In genomic region chr7:73521636-73522080, GRCh38 we compare ENCODE assay signal across 8 cellular contexts. TPM values are rescaled to one million over a fixed set of nuclear protein-coding genes. Genes with fewer than 3 reads are reported as not detected.
A peak's percentile ranks its signal among the peaks of the same experiment; 100 is the strongest.
DNase-seq lines count a peak whose midpoint lies in the region; ATAC-seq, FAIRE-seq and TF ChIP-seq lines count a peak whose summit lies in the region.

No MANE protein-coding gene starts in this region.

- H3F3A ChIP-seq in DOHH2 (ENCODE audit: control insufficient read depth, insufficient read depth): peaks cover 26% of the 10 kb centered on the region

- H3K4me3 ChIP-seq in DOHH2 (ENCODE audit: low read length) (peak overlapping the region; percentile 90), SJSA1 (peak overlapping the region; percentile 76), H1 (ENCODE audit: extremely low read depth in 1 of 4, insufficient read depth in 2 of 4, low read depth in 3 of 4, low read length in 4 of 4) (peak overlapping the region; percentile 79 to 91 (median 82)), mesodermal cell (ENCODE audit: extremely low read depth, insufficient read depth, low read length, poor library complexity, severe bottlenecking) (peak overlapping the region; percentile 89), tibial nerve (peak overlapping the region; percentile 58 to 94 (median 88))

- peak overlapping the region; percentile 71; the same call in 1 of the 2 replicates for H3K18ac ChIP-seq in H1 (ENCODE audit: extremely low read depth, low read length)

- ATAC-seq in HG03159 (IDR thresholded peaks at IDR 0.05; ENCODE audit: unreplicated experiment): peak; percentile 33

- peaks cover 6% of the 10 kb centered on the region for H3K23me2 ChIP-seq in H1 (ENCODE audit: low read depth, low read length)

- no peaks in the 10 kb centered on the region for H3K9me3 ChIP-seq in DOHH2 (ENCODE audit: control insufficient read depth, insufficient read depth, low read length)
- no peaks in the 10 kb centered on the region; the same call in 1 of the 2 replicates for H3K9me3 ChIP-seq in SJSA1 (replicated peaks)
- H3K9me3 ChIP-seq in H1 (ENCODE audit: insufficient read depth in 2 of 2, low read depth in 1 of 2, low read length in 1 of 2): no peaks in the 10 kb centered on the region
- H3K9me3 ChIP-seq in mesodermal cell (ENCODE audit: control insufficient read depth, low read length): no peaks in the 10 kb centered on the region
- no peaks in the 10 kb centered on the region for H3K9me3 ChIP-seq in tibial nerve

- H2AK5ac ChIP-seq in H1 (ENCODE audit: low read depth, low read length): no peak overlapping the region

- H3K36me3 ChIP-seq in DOHH2 (ENCODE audit: control insufficient read depth, low read length): peaks cover 51% of the 10 kb centered on the region
- peaks cover 50% of the 10 kb centered on the region for H3K36me3 ChIP-seq in SJSA1
- H3K36me3 ChIP-seq in H1 (ENCODE audit: control insufficient read depth in 2 of 4, insufficient read depth in 4 of 4, low read length in 3 of 4): peaks cover 0 to 27% (median 8%) of the 10 kb centered on the region in 4 experiments; a peak in 3 of 8 replicates
- H3K36me3 ChIP-seq in mesodermal cell (ENCODE audit: control insufficient read depth, insufficient read depth, low read length): peaks cover 37% of the 10 kb centered on the region
- peaks cover 0 to 12% (median 0%) of the 10 kb centered on the region in 3 donors for H3K36me3 ChIP-seq in tibial nerve

- H3K4me1 ChIP-seq in DOHH2 (ENCODE audit: control insufficient read depth, low read length) (peaks cover 74% of the 10 kb centered on the region), SJSA1 (replicated peaks) (peaks cover 28% of the 10 kb centered on the region), H1 (replicated peaks in 1 of 4; ENCODE audit: control insufficient read depth in 3 of 4, insufficient read depth in 4 of 4, low read length in 3 of 4) (peaks cover 0 to 5% (median 2%) of the 10 kb centered on the region in 4 experiments; a peak in 2 of 7 replicates), mesodermal cell (ENCODE audit: control insufficient read depth, insufficient read depth, low read length, poor library complexity, severe bottlenecking) (peaks cover 4% of the 10 kb centered on the region), tibial nerve (peaks cover 0 to 53% (median 31%) of the 10 kb centered on the region in 4 donors)

- no peak overlapping the region for H4K91ac ChIP-seq in H1 (replicated peaks; ENCODE audit: insufficient read length, low read length)

- TF ChIP-seq EP300 in H1 (IDR thresholded peaks at IDR 0.05; ENCODE audit: borderline replicate concordance in 1 of 2, low read depth in 2 of 2, low read length in 2 of 2): no peak
- no peak for TF ChIP-seq EP300 in tibial nerve (IDR thresholded peaks at IDR 0.05)

- no peaks in the 10 kb centered on the region for H3K79me1 ChIP-seq in H1 (ENCODE audit: low read depth, low read length)

- H3K9ac ChIP-seq in H1 (replicated peaks in 1 of 4; ENCODE audit: extremely low read depth in 1 of 4, low read depth in 3 of 4, low read length in 3 of 4): peak overlapping the region; percentile 82 to 99 (median 92)

- H3K4me2 ChIP-seq in DOHH2 (ENCODE audit: low read length) (peak overlapping the region; percentile 98), H1 (ENCODE audit: insufficient read depth in 1 of 2, low read depth in 2 of 2, low read length in 2 of 2) (peak overlapping the region; percentile 65 to 69)

- no peak overlapping the region for H2BK15ac ChIP-seq in H1 (ENCODE audit: low read length)

- H2BK120ac ChIP-seq in H1 (replicated peaks; ENCODE audit: low read depth, low read length): no peak overlapping the region

- H4K20me1 ChIP-seq in DOHH2 (ENCODE audit: control insufficient read depth, insufficient read depth, low read depth, low read length) (peaks cover 34% of the 10 kb centered on the region), H1 (replicated peaks in 1 of 2; ENCODE audit: control insufficient read depth in 1 of 2, insufficient read depth in 2 of 2, low read length in 2 of 2) (peaks cover 7 to 13% of the 10 kb centered on the region in 2 experiments)

- FAIRE-seq in GM19239 (lab: Jason Lieb, UNC) (no peak), H1 (lab: Jason Lieb, UNC) (no peak)

- DNase-seq in GM19239 (ENCODE audit: insufficient read length, low spot score) (peak; percentile 31), SJSA1 (ENCODE audit: low read depth in 1 of 2, low spot score in 2 of 2) (peak in 1 of 2 experiments; percentile 71), H1 (ENCODE audit: low read depth in 1 of 2, low spot score in 2 of 2) (peak in 1 of 2 experiments; percentile 75), tibial nerve (ENCODE audit: low spot score in 2 of 2) (no peak), ecto neural progenitor cell (ENCODE audit: low spot score) (no peak)

- no peak overlapping the region for H2BK12ac ChIP-seq in H1 (ENCODE audit: low read depth, low read length)

- H3K27me3 ChIP-seq in DOHH2 (ENCODE audit: control insufficient read depth, low read length) (no peaks in the 10 kb centered on the region), SJSA1 (replicated peaks) (no peaks in the 10 kb centered on the region), H1 (replicated peaks in 1 of 4; ENCODE audit: control insufficient read depth in 3 of 4, extremely low read depth in 1 of 4, insufficient read depth in 3 of 4, low read length in 3 of 4) (no peaks in the 10 kb centered on the region), tibial nerve (no peaks in the 10 kb centered on the region)

- 0% methylated on average over 30 of the region's 55 CpGs; no CpG with 5 or more reads in 1 of the 2 experiments for WGBS in H1 (ENCODE audit: extremely low coverage in 1 of 2, insufficient coverage in 1 of 2, insufficient read length in 1 of 2, insufficient replicate concordance in 2 of 2, low coverage in 1 of 2, low lambda C conversion rate in 2 of 2, missing lambda C conversion rate in 1 of 2), 2 experiments
- 0 to 1% methylated on average over 28 to 30 of the region's 55 CpGs for WGBS in mesodermal cell (ENCODE audit: insufficient coverage in 2 of 2), 2 experiments
- 1% methylated on average over 15 to 40 of the region's 55 CpGs for WGBS in tibial nerve, 2 donors

- CTCF ChIA-PET in H1 (lab: Charles Lee; ENCODE audit: partially characterized antibody): interaction anchor here (1.0 to 1.6 kb wide), 3 partner anchors 37 to 213 kb away, joined by 3 to 4 read pairs (median 3); no protein-coding TSS in a partner anchor

- peak overlapping the region; percentile 97 for H4K5ac ChIP-seq in H1 (ENCODE audit: insufficient read length, low read depth, low read length)

- no peak for TF ChIP-seq RAD21 in H1 (IDR thresholded peaks at IDR 0.05 in 1 of 2, conservative IDR thresholded peaks at IDR 0.05 in 1 of 2; ENCODE audit: low read depth in 2 of 2, low read length in 2 of 2)

- no peaks in the 10 kb centered on the region for H3K9me2 ChIP-seq in DOHH2 (replicated peaks; ENCODE audit: control insufficient read depth, low read length)

- no peak overlapping the region for H2BK20ac ChIP-seq in H1 (ENCODE audit: low read length)

- H3K79me2 ChIP-seq in DOHH2 (ENCODE audit: control insufficient read depth, low read length) (peaks cover 84% of the 10 kb centered on the region), H1 (ENCODE audit: control insufficient read depth in 1 of 2, insufficient read depth in 2 of 2, low read length in 2 of 2) (peaks cover 41 to 49% of the 10 kb centered on the region in 2 experiments)

- H4K8ac ChIP-seq in H1 (ENCODE audit: extremely low read depth, insufficient read depth, low read length): peak overlapping the region; percentile 98

- no peak overlapping the region for H3K56ac ChIP-seq in H1 (replicated peaks; ENCODE audit: insufficient read length, low read depth, low read length)

- peak overlapping the region; percentile 93 for H2BK5ac ChIP-seq in H1 (ENCODE audit: low read depth, low read length)

- no peak overlapping the region for H3K4ac ChIP-seq in H1 (replicated peaks; ENCODE audit: insufficient read length, low read depth, low read length)

- H3K14ac ChIP-seq in H1 (ENCODE audit: insufficient read length): no peak overlapping the region

- no peak for TF ChIP-seq CTCF in DOHH2 (IDR thresholded peaks at IDR 0.05; ENCODE audit: low read depth, low read length, poor library complexity, severe bottlenecking)
- no peak for TF ChIP-seq CTCF in H1 (IDR thresholded peaks at IDR 0.05; ENCODE audit: control extremely low read depth in 1 of 3, insufficient read depth in 1 of 3, low read depth in 1 of 3, low read length in 3 of 3)
- TF ChIP-seq CTCF in tibial nerve (IDR thresholded peaks at IDR 0.05): no peak

- POLR2A ChIA-PET in H1 (lab: Charles Lee; ENCODE audit: partially characterized antibody): interaction anchor here (0.8 to 6.0 kb wide), 32 partner anchors 8 to 307 kb away, joined by 3 to 55 read pairs (median 4); partner anchors contain the start of genes ABHD11, BCL7B and TBL2

- TF ChIP-seq POLR2A in H1 (IDR thresholded peaks at IDR 0.05; ENCODE audit: control extremely low read depth in 1 of 2, low read depth in 2 of 2, low read length in 2 of 2) (no peak; a peak in 1 of 3 replicates), tibial nerve (IDR thresholded peaks at IDR 0.05) (no peak)

- H3K23ac ChIP-seq in H1 (ENCODE audit: insufficient read length): no peak overlapping the region

- H2AFZ ChIP-seq in H1 (ENCODE audit: low read length): no peak overlapping the region

- peak overlapping the region; percentile 78 for H3K27ac ChIP-seq in DOHH2 (ENCODE audit: low read depth, low read length)
- peak overlapping the region; percentile 95 for H3K27ac ChIP-seq in SJSA1
- peak overlapping the region; percentile 96 for H3K27ac ChIP-seq in H1 (ENCODE audit: low read depth, low read length)
- peak overlapping the region; percentile 89 for H3K27ac ChIP-seq in mesodermal cell (ENCODE audit: low read depth, low read length, severe bottlenecking)
- H3K27ac ChIP-seq in tibial nerve: peak overlapping the region; percentile 91 to 97 (median 94)

RNA-seq across cellular contexts. Expression of gene BAZ1B, which starts 0.4 kb away (rescaled TPM):
- total RNA-seq in SJSA1 (2014; rRNA removed; shearing (Covaris generic)): 78.9 and 86.5 TPM in 2 replicates
- 83.6 and 86.8 TPM in 2 replicates for total RNA-seq in H1 (2021; fragmentation: NEBNext Ultra II Directional; extraction: Animal tissue kit (Norgen Biotek cat#: 25700))
- polyA plus RNA-seq in H1 (2011; rRNA removed): 14.8 and 21.0 TPM in 2 replicates
- polyA plus RNA-seq in H1 (2011; cell fraction: cytosol; rRNA removed): 24.6 TPM
- 28.1 TPM for polyA plus RNA-seq in H1 (2011; cell fraction: nucleus; rRNA removed)
- 47.8 to 66.9 TPM (median 55.8 TPM) in 4 replicates for polyA plus RNA-seq in H1 (2012, experiment 1 of 2)
- polyA plus RNA-seq in H1 (2012, experiment 2 of 2): 4.4 TPM
- polyA plus RNA-seq in H1 (2013, experiment 1 of 2): 38.4 TPM
- 37.6 TPM for polyA plus RNA-seq in H1 (2013, experiment 2 of 2)
- 43.7 and 44.8 TPM in 2 replicates for polyA minus RNA-seq in H1 (2011; rRNA and poly(A)+ RNA removed)
- 37.3 TPM for polyA minus RNA-seq in H1 (2011; cell fraction: cytosol; rRNA and poly(A)+ RNA removed)
- 43.8 TPM for polyA minus RNA-seq in H1 (2011; cell fraction: nucleus; rRNA and poly(A)+ RNA removed)
- polyA plus RNA-seq in mesodermal cell (2013, experiment 1 of 2): 46.9 TPM
- 50.9 TPM for polyA plus RNA-seq in mesodermal cell (2013, experiment 2 of 2)
- total RNA-seq in tibial nerve: 10 to 100 TPM; 53.3 to 70.1 (median 63.6) TPM

RNA-seq across cellular contexts. Expression of gene BCL7B, which starts 35.8 kb away (rescaled TPM):
- total RNA-seq in SJSA1 (2014; rRNA removed; shearing (Covaris generic)): 20.5 and 75.2 TPM in 2 replicates
- total RNA-seq in H1 (2021; fragmentation: NEBNext Ultra II Directional; extraction: Animal tissue kit (Norgen Biotek cat#: 25700)): 24.9 and 32.3 TPM in 2 replicates
- polyA plus RNA-seq in H1 (2011; rRNA removed): 42.1 and 44.6 TPM in 2 replicates
- 34.9 TPM for polyA plus RNA-seq in H1 (2011; cell fraction: cytosol; rRNA removed)
- 30.7 TPM for polyA plus RNA-seq in H1 (2011; cell fraction: nucleus; rRNA removed)
- 27.5 to 31.0 TPM (median 28.8 TPM) in 4 replicates for polyA plus RNA-seq in H1 (2012, experiment 1 of 2)
- polyA plus RNA-seq in H1 (2012, experiment 2 of 2): 29.3 TPM
- polyA plus RNA-seq in H1 (2013, experiment 1 of 2): 32.4 TPM
- polyA plus RNA-seq in H1 (2013, experiment 2 of 2): 32.1 TPM
- polyA minus RNA-seq in H1 (2011; rRNA and poly(A)+ RNA removed): 17.2 and 26.8 TPM in 2 replicates
- 25.9 TPM for polyA minus RNA-seq in H1 (2011; cell fraction: cytosol; rRNA and poly(A)+ RNA removed)
- 15.4 TPM for polyA minus RNA-seq in H1 (2011; cell fraction: nucleus; rRNA and poly(A)+ RNA removed)
- 33.3 TPM for polyA plus RNA-seq in mesodermal cell (2013, experiment 1 of 2)
- polyA plus RNA-seq in mesodermal cell (2013, experiment 2 of 2): 22.8 TPM
- total RNA-seq in tibial nerve: 10 to 100 TPM; 46.1 to 76.2 (median 59.4) TPM

RNA-seq across cellular contexts. Expression of gene TBL2, which starts 56.7 kb away (rescaled TPM):
- total RNA-seq in SJSA1 (2014; rRNA removed; shearing (Covaris generic)): 63.8 and 67.2 TPM in 2 replicates
- 22.5 and 25.8 TPM in 2 replicates for total RNA-seq in H1 (2021; fragmentation: NEBNext Ultra II Directional; extraction: Animal tissue kit (Norgen Biotek cat#: 25700))
- 29.7 and 36.7 TPM in 2 replicates for polyA plus RNA-seq in H1 (2011; rRNA removed)
- 27.6 TPM for polyA plus RNA-seq in H1 (2011; cell fraction: cytosol; rRNA removed)
- 40.4 TPM for polyA plus RNA-seq in H1 (2011; cell fraction: nucleus; rRNA removed)
- polyA plus RNA-seq in H1 (2012, experiment 1 of 2): 15.7 to 25.2 TPM (median 24.4 TPM) in 4 replicates
- 15.7 TPM for polyA plus RNA-seq in H1 (2012, experiment 2 of 2)
- polyA plus RNA-seq in H1 (2013, experiment 1 of 2): 18.6 TPM
- polyA plus RNA-seq in H1 (2013, experiment 2 of 2): 21.0 TPM
- 39.7 and 70.8 TPM in 2 replicates for polyA minus RNA-seq in H1 (2011; rRNA and poly(A)+ RNA removed)
- 38.4 TPM for polyA minus RNA-seq in H1 (2011; cell fraction: cytosol; rRNA and poly(A)+ RNA removed)
- polyA minus RNA-seq in H1 (2011; cell fraction: nucleus; rRNA and poly(A)+ RNA removed): 23.6 TPM
- polyA plus RNA-seq in mesodermal cell (2013, experiment 1 of 2): 48.8 TPM
- 47.6 TPM for polyA plus RNA-seq in mesodermal cell (2013, experiment 2 of 2)
- 10 to 100 TPM; 36.6 to 70.8 (median 49.2) TPM for total RNA-seq in tibial nerve
